9 cellular contexts compared by ENCODE assay signal in genomic region chr9:136578915-136579637, GRCh38. TPM values are rescaled to one million over a fixed set of nuclear protein-coding genes. Genes with fewer than 3 reads are reported as not detected.
DNase-seq lines count a peak whose midpoint lies in the region; ATAC-seq and TF ChIP-seq lines count a peak whose summit lies in the region.
"Had no signal": no experiment of that assay in that cellular context is flagged by ENCODE, and none has a peak within 500 bp of the region (broad histone marks: within the 10 kb centered on the region; RNA-seq: fewer than 3 reads in every experiment).

No MANE protein-coding gene starts in this region.

- H3K36me3 Mint-ChIP-seq in activated CD8-positive, alpha-beta memory T cell treated with anti-CD3 and anti-CD28 coated beads, Interleukin-2, amount 10 ng/mL, durations not matched to agents 7 days and 5 days, result no peaks in the 10 kb centered on the region

- H3K4me3 Mint-ChIP-seq in activated CD8-positive, alpha-beta memory T cell treated with anti-CD3 and anti-CD28 coated beads, Interleukin-2, amount 10 ng/mL, durations not matched to agents 7 days and 5 days, result no peak overlapping the region

- no peak overlapping the region for H3K27ac Mint-ChIP-seq in activated CD8-positive, alpha-beta memory T cell treated with anti-CD3 and anti-CD28 coated beads, Interleukin-2, amount 10 ng/mL, durations not matched to agents 7 days and 5 days

- CTCF ChIA-PET in activated CD8-positive, alpha-beta memory T cell treated with anti-CD3 and anti-CD28 coated beads, Interleukin-2, amount 10 ng/mL, durations not matched to agents 7 days and 5 days (lab: Charles Lee), result interaction anchor here (1.2 to 1.3 kb wide), 2 partner anchors 40 to 91 kb away, joined by 3 to 4 read pairs; no protein-coding TSS in a partner anchor

- no peak for DNase-seq in activated CD8-positive, alpha-beta memory T cell treated with anti-CD3 and anti-CD28 coated beads, Interleukin-2, amount 10 ng/mL, durations not matched to agents 7 days and 5 days
- DNase-seq in activated CD8-positive, alpha-beta memory T cell treated with anti-CD3 and anti-CD28 coated beads for 24 hours, result no peak
- peak; percentile 16 for DNase-seq in RPMI7951 (ENCODE audit: low read depth)
- DNase-seq in stimulated activated naive CD8-positive, alpha-beta T cell treated with anti-CD3 and anti-CD28 coated beads, Interleukin-15, Interleukin-2, amounts not matched to agents 100 U/mL and 50 U/mL, for 24 hours, result peak; percentile 29
- DNase-seq in NCI-H187 (lab: John Stamatoyannopoulos, UW), result no peak
- no peak for DNase-seq in foreskin fibroblast
- DNase-seq in NCI-H774 (lab: John Stamatoyannopoulos, UW), result no peak
- DNase-seq: NCI-H526 had no signal

- H3K9me3 Mint-ChIP-seq in activated CD8-positive, alpha-beta memory T cell treated with anti-CD3 and anti-CD28 coated beads, Interleukin-2, amount 10 ng/mL, durations not matched to agents 7 days and 5 days (ENCODE audit: low read depth), result no peaks in the 10 kb centered on the region

- H3K27me3 Mint-ChIP-seq in activated CD8-positive, alpha-beta memory T cell treated with anti-CD3 and anti-CD28 coated beads, Interleukin-2, amount 10 ng/mL, durations not matched to agents 7 days and 5 days, result peaks cover 4% of the 10 kb centered on the region

- no peak for TF ChIP-seq CTCF in foreskin fibroblast (IDR thresholded peaks at IDR 0.05; ENCODE audit: low read depth, low read length)

- no peak overlapping the region for H3K4me3 ChIP-seq in foreskin fibroblast (ENCODE audit: low read depth in 1 of 2, low read length in 2 of 2)

- H3K4me1 Mint-ChIP-seq in activated CD8-positive, alpha-beta memory T cell treated with anti-CD3 and anti-CD28 coated beads, Interleukin-2, amount 10 ng/mL, durations not matched to agents 7 days and 5 days, result peaks cover 17% of the 10 kb centered on the region

- ATAC-seq in activated CD8-positive, alpha-beta memory T cell treated with anti-CD3 and anti-CD28 coated beads, Interleukin-2, amount 10 ng/mL, durations not matched to agents 7 days and 5 days, result peak; percentile 56
- ATAC-seq in esophagus mucosa, result peak; percentile 15
- peak; percentile 58 for ATAC-seq in stimulated activated naive CD8-positive, alpha-beta T cell treated with anti-CD3 and anti-CD28 coated beads, Interleukin-15, Interleukin-2, amounts not matched to agents 100 U/mL and 50 U/mL, for 24 hours

RNA-seq across cellular contexts. Expression of gene NOTCH1, which starts 33.2 kb away (rescaled TPM):
- 10 to 100 TPM; 67.3 to 73.5 TPM for total RNA-seq in activated CD8-positive, alpha-beta memory T cell treated with anti-CD3 and anti-CD28 coated beads, Interleukin-2, amount 10 ng/mL, durations not matched to agents 7 days and 5 days
- 1.8 and 2.0 TPM in 2 replicates for total RNA-seq in RPMI7951 (2014; rRNA removed; shearing (Covaris generic))
- 30.6 TPM for total RNA-seq in esophagus mucosa

Comparison
In these comparisons a context has a peak if more than half of its experiments do, and no peak if none do; other contexts are left out.
1. DNase-seq: peak in RPMI7951 (single experiment) and stimulated activated naive CD8-positive, alpha-beta T cell treated with anti-CD3 and anti-CD28 coated beads, Interleukin-15, Interleukin-2, amounts not matched to agents 100 U/mL and 50 U/mL, for 24 hours (single experiment); none in activated CD8-positive, alpha-beta memory T cell treated with anti-CD3 and anti-CD28 coated beads, Interleukin-2, amount 10 ng/mL, durations not matched to agents 7 days and 5 days (single experiment), activated CD8-positive, alpha-beta memory T cell treated with anti-CD3 and anti-CD28 coated beads for 24 hours (single experiment), NCI-H187 (0 of 2), foreskin fibroblast (0 of 2) and NCI-H774 (single experiment).
2. RNA of gene NOTCH1, which starts 33.2 kb away (total RNA-seq): 67.3 to 73.5 TPM in activated CD8-positive, alpha-beta memory T cell treated with anti-CD3 and anti-CD28 coated beads, Interleukin-2, amount 10 ng/mL, durations not matched to agents 7 days and 5 days and 30.6 TPM in esophagus mucosa (single experiment); 1.8 to 2.0 TPM in RPMI7951; every median in the first group is over 10 times any median in the second.
3. Peak in every context shown above with its lines, with median percentiles within 50 percentile points of each other: ATAC-seq.